In the genomic region with DNA sequence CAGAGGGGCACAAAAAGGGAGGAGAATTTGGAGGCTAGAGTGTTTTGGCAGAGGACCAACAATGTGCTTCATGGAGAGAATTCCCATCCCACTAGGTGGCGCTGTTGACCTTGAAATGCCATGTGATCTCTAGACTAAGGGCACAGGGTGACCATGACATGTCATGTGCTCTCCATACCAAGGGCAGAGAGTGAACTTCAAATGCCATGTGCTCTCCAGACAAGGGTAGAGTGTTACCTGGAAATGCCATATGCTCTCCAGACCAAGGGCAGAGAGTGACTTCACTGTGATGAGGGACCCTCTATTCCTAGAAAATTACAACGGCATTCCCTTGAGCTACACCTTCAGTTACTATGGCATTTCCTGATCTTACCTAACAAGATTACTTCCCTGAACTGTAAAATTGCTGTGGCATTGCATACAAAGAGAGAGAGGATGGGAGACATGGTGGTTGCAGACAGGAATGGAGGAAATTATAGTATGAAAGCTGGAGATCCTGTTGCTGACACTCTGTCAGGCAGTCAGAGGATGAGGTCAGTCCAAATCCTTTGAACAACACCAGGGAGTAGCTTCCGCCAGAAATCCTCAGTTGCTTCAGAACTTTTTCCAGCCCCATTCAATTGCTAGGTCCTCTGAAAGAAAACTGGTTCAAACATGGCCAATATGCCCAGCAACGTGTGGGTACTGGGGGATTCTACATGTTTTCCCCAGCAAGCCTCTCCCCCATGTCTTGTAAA, we compare ENCODE assay signal across 1 cellular context.
TF ChIP-seq lines count a peak whose summit lies in the region.

No MANE protein-coding gene starts in this region.

TF ChIP-seq in K562, 482 proteins besides CTCF, POLR2A, EP300 and RAD21 (continued from another document):
- TF ChIP-seq HMGN3 (IDR thresholded peaks at IDR 0.05; ENCODE audit: borderline replicate concordance, extremely low read depth, insufficient read length, low read depth, low read length) = no peak
- TF ChIP-seq, protein P1, sequence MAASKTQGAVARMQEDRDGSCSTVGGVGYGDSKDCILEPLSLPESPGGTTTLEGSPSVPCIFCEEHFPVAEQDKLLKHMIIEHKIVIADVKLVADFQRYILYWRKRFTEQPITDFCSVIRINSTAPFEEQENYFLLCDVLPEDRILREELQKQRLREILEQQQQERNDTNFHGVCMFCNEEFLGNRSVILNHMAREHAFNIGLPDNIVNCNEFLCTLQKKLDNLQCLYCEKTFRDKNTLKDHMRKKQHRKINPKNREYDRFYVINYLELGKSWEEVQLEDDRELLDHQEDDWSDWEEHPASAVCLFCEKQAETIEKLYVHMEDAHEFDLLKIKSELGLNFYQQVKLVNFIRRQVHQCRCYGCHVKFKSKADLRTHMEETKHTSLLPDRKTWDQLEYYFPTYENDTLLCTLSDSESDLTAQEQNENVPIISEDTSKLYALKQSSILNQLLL (CRISPR knock-in tag; IDR thresholded peaks at IDR 0.05; ENCODE audit: borderline replicate concordance) = no peak
